In genomic region chr2:42076357-42076921, GRCh38 we compare ENCODE assay signal across 21 cellular contexts. TPM values are rescaled to one million over a fixed set of nuclear protein-coding genes. Genes with fewer than 3 reads are reported as not detected.
"Had no signal": no experiment of that assay in that cellular context is flagged by ENCODE, and none has a peak within 500 bp of the region (broad histone marks: within the 10 kb centered on the region; RNA-seq: fewer than 3 reads in every experiment).

No MANE protein-coding gene starts in this region.

- H3K27me3 ChIP-seq: Peyer's patch, SJCRH30 had no signal

- ATAC-seq: Right ventricle myocardium inferior, SK-N-SH treated with all-trans-retinoic acid at 6 μM for 48 hours had no signal

- H3K4me3 ChIP-seq: PC-9, Peyer's patch, SJCRH30 had no signal

- H3K36me3 ChIP-seq: Peyer's patch, SJCRH30 had no signal

- H3K9me3 ChIP-seq: Peyer's patch, SJCRH30 had no signal

- H2AFZ ChIP-seq: PC-9 had no signal

- H3K27ac ChIP-seq: HL-60, PC-9, Peyer's patch, SJCRH30 had no signal

- H3K4me2 ChIP-seq: PC-9 had no signal

- DNase-seq: IMR-90, Karpas-422, KG1, MM.1S, NCI-H1105, NCI-H1436 treated with DMSO at 0.1 percent for 48 hours, NCI-H187 treated with DMSO at 0.1 percent for 48 hours, NCI-H2029 treated with DMSO at 0.1 percent for 48 hours, NCI-H2107, NCI-H2227 treated with DMSO at 0.1 percent for 48 hours, NCI-H526 treated with DMSO at 0.1 percent for 48 hours, NCI-H748 treated with DMSO at 0.1 percent for 48 hours, PC-9, Peyer's patch, SHP77 treated with DMSO at 0.1 percent for 48 hours, T-helper 1 cell had no signal

RNA-seq across cellular contexts. Expression of gene PKDCC, which starts 28.6 kb away (rescaled TPM):
- total RNA-seq: OCI-LY7 had no signal
